ENCODE assay signal across 19 cellular contexts in genomic region chr10:116721991-116722392, GRCh38. TPM values are rescaled to one million over a fixed set of nuclear protein-coding genes. Genes with fewer than 3 reads are reported as not detected.
DNase-seq lines count a peak whose midpoint lies in the region; ATAC-seq and TF ChIP-seq lines count a peak whose summit lies in the region.
"Had no signal": no experiment of that assay in that cellular context is flagged by ENCODE, and none has a peak within 500 bp of the region (broad histone marks: within the 10 kb centered on the region; RNA-seq: fewer than 3 reads in every experiment).

No MANE protein-coding gene starts in this region.

- H3K36me3 Mint-ChIP-seq in chondrocyte (ENCODE audit: low read depth) (no peaks in the 10 kb centered on the region), type B pancreatic cell (no peaks in the 10 kb centered on the region)
- H3K36me3 Mint-ChIP-seq: brain; CD4-positive, alpha-beta memory T cell had no signal

- H3K9me3 ChIP-seq in mucosa of descending colon: no peaks in the 10 kb centered on the region
- H3K9me3 ChIP-seq: suprapubic skin had no signal

- H3K4me1 ChIP-seq in mucosa of descending colon (ENCODE audit: low read depth): peaks cover 12% of the 10 kb centered on the region
- H3K4me1 ChIP-seq: suprapubic skin had no signal

- H3K4me3 ChIP-seq in mucosa of descending colon: no peak overlapping the region
- H3K4me3 ChIP-seq: dorsolateral prefrontal cortex, suprapubic skin had no signal

- H3K27me3 Mint-ChIP-seq in chondrocyte (ENCODE audit: low read depth) (no peaks in the 10 kb centered on the region), type B pancreatic cell (no peaks in the 10 kb centered on the region)

- no peaks in the 10 kb centered on the region for H3K36me3 ChIP-seq in mucosa of descending colon (ENCODE audit: low read depth)
- H3K36me3 ChIP-seq: suprapubic skin had no signal

- no peak overlapping the region for H3K4me3 Mint-ChIP-seq in chondrocyte (ENCODE audit: unreplicated experiment)
- peak overlapping the region; percentile 34 for H3K4me3 Mint-ChIP-seq in type B pancreatic cell

- DNase-seq in activated effector memory CD4-positive, alpha-beta T cell treated with anti-CD3 and anti-CD28 coated beads, Interleukin-2, amount 50 U/mL, for 16 hours: peak; percentile 42
- DNase-seq in activated effector memory CD4-positive, alpha-beta T cell treated with Interleukin-2 at 50 U/mL for 16 hours: no peak
- DNase-seq in chondrocyte (ENCODE audit: low spot score) (no peak), mucosa of descending colon (no peak), type B pancreatic cell (ENCODE audit: extremely low spot score, unreplicated experiment) (no peak), NCI-H774 (lab: John Stamatoyannopoulos, UW) (no peak)
- DNase-seq: activated CD8-positive, alpha-beta memory T cell treated with anti-CD3 and anti-CD28 coated beads for 24 hours; activated gamma-delta T cell; CD4-positive, alpha-beta memory T cell; dorsolateral prefrontal cortex; GF-D8; mammary epithelial cell; NCI-H1417 treated with DMSO at 0.1 percent for 48 hours; occipital lobe; SW 1271 had no signal

- ATAC-seq in mucosa of descending colon (peak; percentile 10), GM19395 (IDR thresholded peaks at IDR 0.05; ENCODE audit: unreplicated experiment) (no peak), HG02840 (IDR thresholded peaks at IDR 0.05; ENCODE audit: low FRiP score, unreplicated experiment) (no peak)

- TF ChIP-seq CTCF in chondrocyte (IDR thresholded peaks at IDR 0.05): no peak
- TF ChIP-seq CTCF in mucosa of descending colon (IDR thresholded peaks at IDR 0.05): no peak
- no peak for TF ChIP-seq CTCF in type B pancreatic cell (conservative IDR thresholded peaks at IDR 0.05)

- peaks cover 13% of the 10 kb centered on the region for H3K4me1 Mint-ChIP-seq in chondrocyte (ENCODE audit: low read depth)
- H3K4me1 Mint-ChIP-seq in type B pancreatic cell (ENCODE audit: unreplicated experiment): peaks cover 22% of the 10 kb centered on the region

- intact Hi-C loops in mucosa of descending colon (cut with DNase I, micrococcal nuclease): no loop called here

- H3K27ac Mint-ChIP-seq in chondrocyte (ENCODE audit: unreplicated experiment) (peak overlapping the region; percentile 37), type B pancreatic cell (peak overlapping the region; percentile 59)

- H3K9me3 Mint-ChIP-seq in chondrocyte (ENCODE audit: low read depth) (no peaks in the 10 kb centered on the region), type B pancreatic cell (no peaks in the 10 kb centered on the region)
- H3K9me3 Mint-ChIP-seq: brain had no signal

RNA-seq across cellular contexts. Expression of gene HSPA12A, which starts 20.4 kb away (rescaled TPM):
- total RNA-seq in chondrocyte: 5.8 to 9.7 TPM (median 6.9 TPM) in 3 replicates
- total RNA-seq in mucosa of descending colon: 10 to 100 TPM in 1 of 3 donors, 1 to 10 TPM in 2; 7.7 to 20.6 (median 8.8) TPM
- total RNA-seq in type B pancreatic cell (ENCODE audit: low replicate concordance): 9.6 and 11.0 TPM in 2 replicates
